6 cellular contexts compared by ENCODE assay signal in the genomic region with DNA sequence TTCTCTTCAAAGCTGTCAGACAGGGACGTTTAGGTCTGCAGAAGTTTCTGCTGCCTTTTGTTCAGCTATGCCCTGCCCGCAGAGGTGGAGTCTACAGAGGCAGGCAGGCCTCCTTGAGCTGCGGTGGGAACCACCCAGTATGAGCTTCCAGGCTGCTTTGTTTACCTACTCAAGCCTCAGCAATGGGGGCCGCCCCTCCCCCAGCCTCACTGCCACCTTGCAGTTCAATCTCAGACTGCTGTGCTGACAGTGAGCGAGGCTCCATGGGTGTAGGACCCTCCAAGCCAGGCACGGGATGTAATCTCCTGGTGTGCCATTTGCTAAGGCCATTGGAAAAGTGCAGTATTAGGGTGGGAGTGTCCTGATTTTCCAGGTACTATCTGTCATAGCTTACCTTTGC.
A peak's percentile ranks its signal among the peaks of the same experiment; 100 is the strongest.
DNase-seq lines count a peak whose midpoint lies in the region; ATAC-seq, FAIRE-seq and TF ChIP-seq lines count a peak whose summit lies in the region.
"Not testable (repeated sequence)": the region's sequence is repeated elsewhere in the genome, so short reads cannot be mapped to it uniquely, and the experiment has no call there.

No MANE protein-coding gene starts in this region.

- intact Hi-C loops in Right ventricle myocardium inferior (cut with DNase I); Right ventricle myocardium superior (cut with DNase I); kidney (cut with DNase I); spleen (cut with DNase I; ENCODE audit: low total_unique reads): not testable (repeated sequence)

- H3K36me3 Mint-ChIP-seq in chondrocyte (ENCODE audit: low read depth): not testable (repeated sequence)

- H3K4me1 ChIP-seq in BE2C; kidney (ENCODE audit: control insufficient read depth in 1 of 2, insufficient read depth in 1 of 2, low read depth in 1 of 2, low read length in 2 of 2); spleen: not testable (repeated sequence)

- not testable (repeated sequence) for TF ChIP-seq CTCF in BE2C (IDR thresholded peaks at IDR 0.05; ENCODE audit: low read depth, low read length); chondrocyte (IDR thresholded peaks at IDR 0.05); kidney (IDR thresholded peaks at IDR 0.05; ENCODE audit: borderline replicate concordance, extremely low read depth, insufficient read depth); spleen (IDR thresholded peaks at IDR 0.05 in 8 of 11, conservative IDR thresholded peaks at IDR 0.05 in 3 of 11)

- DNase-seq in BE2C (peak; percentile 3), chondrocyte (ENCODE audit: low spot score) (peak; percentile 63), Right ventricle myocardium inferior (ENCODE audit: missing footprints) (peak; percentile 51), Right ventricle myocardium superior (peak; percentile 31), kidney (peak; percentile 47), spleen (peak; percentile 63)

- H3K36me3 ChIP-seq in BE2C; kidney (ENCODE audit: control insufficient read depth in 1 of 2, insufficient read depth in 2 of 2, low read length in 2 of 2); spleen: not testable (repeated sequence)

- not testable (repeated sequence) for H3K27ac Mint-ChIP-seq in chondrocyte (ENCODE audit: unreplicated experiment)

- not testable (repeated sequence) for H3K4me1 Mint-ChIP-seq in chondrocyte (ENCODE audit: low read depth)

- not testable (repeated sequence) for H3K9me3 Mint-ChIP-seq in chondrocyte (ENCODE audit: low read depth)

- TF ChIP-seq POLR2A in spleen (IDR thresholded peaks at IDR 0.05): not testable (repeated sequence)

- not testable (repeated sequence) for H3K4me3 Mint-ChIP-seq in chondrocyte (ENCODE audit: unreplicated experiment)

- H3K9me3 ChIP-seq in BE2C; kidney (ENCODE audit: control insufficient read depth in 1 of 2, low read length in 2 of 2); spleen: not testable (repeated sequence)

- not testable (repeated sequence) for H3K4me3 ChIP-seq in BE2C (ENCODE audit: low read depth, low read length); kidney (ENCODE audit: low read length in 2 of 2); spleen

- not testable (repeated sequence) for H3K27me3 ChIP-seq in BE2C; spleen (replicated peaks in 1 of 7)

- H3K27ac ChIP-seq in kidney (ENCODE audit: low read depth in 2 of 2, low read length in 2 of 2); spleen: not testable (repeated sequence)

- H3K9ac ChIP-seq in kidney (ENCODE audit: low read length in 2 of 2): not testable (repeated sequence)

- H3K27me3 Mint-ChIP-seq in chondrocyte (ENCODE audit: low read depth): not testable (repeated sequence)

- not testable (repeated sequence) for FAIRE-seq in kidney (lab: Jason Lieb, UNC)

- not testable (repeated sequence) for ATAC-seq in Right ventricle myocardium inferior; Right ventricle myocardium superior (ENCODE audit: poor library complexity)

- 77 to 88% (median 78%) methylated on average over 5 to 6 of the region's 6 CpGs for WGBS in spleen, 5 donors

Comparison
In these comparisons a context has a peak if more than half of its experiments do, and no peak if none do; other contexts are left out.
1. DNase-seq: peak in every context shown above with its lines; median percentile 63 in chondrocyte; 63 in spleen; 51 in Right ventricle myocardium inferior; 47 in kidney; 31 in Right ventricle myocardium superior; 3 in BE2C.